Comparison of ENCODE assay signal across 13 cellular contexts in genomic region chr7:46908770-46909169, GRCh38.
A peak's percentile ranks its signal among the peaks of the same experiment; 100 is the strongest.
DNase-seq lines count a peak whose midpoint lies in the region; ATAC-seq and TF ChIP-seq lines count a peak whose summit lies in the region.
"Had no signal": no experiment of that assay in that cellular context is flagged by ENCODE, and none has a peak within 500 bp of the region (broad histone marks: within the 10 kb centered on the region; RNA-seq: fewer than 3 reads in every experiment).

No MANE protein-coding gene starts in this region.

- H3K4me3 ChIP-seq in BJ (ENCODE audit: low read depth, low read length) (no peak overlapping the region), MG63 (no peak overlapping the region), cardiac fibroblast (replicated peaks in 1 of 2; ENCODE audit: low read depth in 2 of 2, low read length in 2 of 2) (no peak overlapping the region), left lung (no peak overlapping the region), ovary (no peak overlapping the region)
- H3K4me3 ChIP-seq: suprapubic skin had no signal

- H3K4me1 ChIP-seq in left lung (no peaks in the 10 kb centered on the region), ovary (ENCODE audit: insufficient read depth) (no peaks in the 10 kb centered on the region)

- DNase-seq in BJ (ENCODE audit: low read depth) = peak; percentile 67
- peak; percentile 66 for DNase-seq in MG63
- peak; percentile 88 to 89 for DNase-seq in cardiac fibroblast (ENCODE audit: low read depth in 2 of 2)
- no peak for DNase-seq in left lung
- DNase-seq in ovary = no peak
- no peak for DNase-seq in NCI-H2196 (lab: John Stamatoyannopoulos, UW; ENCODE audit: unreplicated experiment)
- no peak for DNase-seq in NOMO-1 treated with DMSO at 0.1 percent for 48 hours (lab: John Stamatoyannopoulos, UW; ENCODE audit: unreplicated experiment)
- DNase-seq in activated CD8-positive, alpha-beta T cell treated with anti-CD3 and anti-CD28 coated beads, Interleukin-2, amount 10 ng/mL, durations not matched to agents 7 days and 5 days = no peak
- DNase-seq: amygdala; CD4-positive, CD25-positive, alpha-beta regulatory T cell; NCI-H1436 treated with DMSO at 0.1 percent for 48 hours had no signal

- no peak for TF ChIP-seq POLR2A in ovary (IDR thresholded peaks at IDR 0.05)

- H3K27ac ChIP-seq in left lung (no peak overlapping the region), ovary (no peak overlapping the region)
- H3K27ac ChIP-seq: suprapubic skin had no signal

- H3K9me3 Mint-ChIP-seq in activated CD8-positive, alpha-beta T cell treated with anti-CD3 and anti-CD28 coated beads, Interleukin-2, amount 10 ng/mL, durations not matched to agents 7 days and 5 days (ENCODE audit: insufficient read depth) = no peaks in the 10 kb centered on the region

- POLR2A ChIA-PET in BJ (lab: Charles Lee) = interaction anchor here (0.6 kb wide), 2 partner anchors 8 to 14 kb away, joined by 4 to 6 read pairs; no protein-coding TSS in a partner anchor
- POLR2A ChIA-PET in activated CD8-positive, alpha-beta T cell treated with anti-CD3 and anti-CD28 coated beads, Interleukin-2, amount 10 ng/mL, durations not matched to agents 7 days and 5 days (lab: Charles Lee) = no interaction called here

- no peaks in the 10 kb centered on the region for H3K4me1 Mint-ChIP-seq in activated CD8-positive, alpha-beta T cell treated with anti-CD3 and anti-CD28 coated beads, Interleukin-2, amount 10 ng/mL, durations not matched to agents 7 days and 5 days (ENCODE audit: low read depth)
- H3K4me1 Mint-ChIP-seq: CD4-positive, CD25-positive, alpha-beta regulatory T cell had no signal

- H3K4me3 Mint-ChIP-seq in activated CD8-positive, alpha-beta T cell treated with anti-CD3 and anti-CD28 coated beads, Interleukin-2, amount 10 ng/mL, durations not matched to agents 7 days and 5 days = no peak overlapping the region
- H3K4me3 Mint-ChIP-seq: CD4-positive, CD25-positive, alpha-beta regulatory T cell had no signal

- H3K36me3 ChIP-seq in BJ (ENCODE audit: control insufficient read depth, insufficient read depth, low read length) (no peaks in the 10 kb centered on the region), MG63 (no peaks in the 10 kb centered on the region), left lung (no peaks in the 10 kb centered on the region), ovary (no peaks in the 10 kb centered on the region)
- H3K36me3 ChIP-seq: suprapubic skin had no signal

- peak; percentile 38 for ATAC-seq in left lung
- ATAC-seq in activated CD8-positive, alpha-beta T cell treated with anti-CD3 and anti-CD28 coated beads, Interleukin-2, amount 10 ng/mL, durations not matched to agents 7 days and 5 days = no peak

- CTCF ChIA-PET in BJ (lab: Yijun Ruan, JAX) = interaction anchor here (1.1 to 2.1 kb wide), 4 partner anchors 25 to 179 kb away, joined by 3 to 8 read pairs (median 4); no protein-coding TSS in a partner anchor
- CTCF ChIA-PET in activated CD8-positive, alpha-beta T cell treated with anti-CD3 and anti-CD28 coated beads, Interleukin-2, amount 10 ng/mL, durations not matched to agents 7 days and 5 days (lab: Charles Lee) = no interaction called here

- H3K9me3 ChIP-seq in MG63 = no peaks in the 10 kb centered on the region; the same call in 1 of the 2 replicates
- peaks cover 0 to 6% of the 10 kb centered on the region in 2 donors for H3K9me3 ChIP-seq in left lung
- H3K9me3 ChIP-seq in ovary = no peaks in the 10 kb centered on the region
- H3K9me3 ChIP-seq: suprapubic skin had no signal

- no peaks in the 10 kb centered on the region for H3K36me3 Mint-ChIP-seq in activated CD8-positive, alpha-beta T cell treated with anti-CD3 and anti-CD28 coated beads, Interleukin-2, amount 10 ng/mL, durations not matched to agents 7 days and 5 days (ENCODE audit: low read depth)
- H3K36me3 Mint-ChIP-seq: CD4-positive, CD25-positive, alpha-beta regulatory T cell had no signal

- H3K27me3 ChIP-seq in BJ (ENCODE audit: control insufficient read depth, insufficient read depth, low read length) = no peaks in the 10 kb centered on the region
- H3K27me3 ChIP-seq in MG63 = no peaks in the 10 kb centered on the region
- no peaks in the 10 kb centered on the region for H3K27me3 ChIP-seq in left lung
- no peaks in the 10 kb centered on the region for H3K27me3 ChIP-seq in ovary
- H3K27me3 ChIP-seq: suprapubic skin had no signal

- no peak overlapping the region for H3K27ac Mint-ChIP-seq in activated CD8-positive, alpha-beta T cell treated with anti-CD3 and anti-CD28 coated beads, Interleukin-2, amount 10 ng/mL, durations not matched to agents 7 days and 5 days
- H3K27ac Mint-ChIP-seq: CD4-positive, CD25-positive, alpha-beta regulatory T cell; progenitor cell of endocrine pancreas had no signal

- WGBS in ovary, 3 donors = 12 to 17% (median 16%) methylated on average over 1 of the region's 1 CpG

- intact Hi-C loops in left lung (cut with DNase I) = no loop called here
- intact Hi-C loops in ovary (cut with DNase I) = no loop called here

- no peaks in the 10 kb centered on the region for H3K27me3 Mint-ChIP-seq in activated CD8-positive, alpha-beta T cell treated with anti-CD3 and anti-CD28 coated beads, Interleukin-2, amount 10 ng/mL, durations not matched to agents 7 days and 5 days (ENCODE audit: low read depth)
- H3K27me3 Mint-ChIP-seq: CD4-positive, CD25-positive, alpha-beta regulatory T cell; progenitor cell of endocrine pancreas had no signal

- no peak for TF ChIP-seq EP300 in ovary (IDR thresholded peaks at IDR 0.05)

- TF ChIP-seq CTCF in BJ (IDR thresholded peaks at IDR 0.05; ENCODE audit: insufficient read depth, low read depth, low read length) (no peak), cardiac fibroblast (IDR thresholded peaks at IDR 0.05; ENCODE audit: low read depth, low read length) (no peak), left lung (IDR thresholded peaks at IDR 0.05) (no peak), ovary (IDR thresholded peaks at IDR 0.05) (no peak)

Comparison
In these comparisons a context has a peak if more than half of its experiments do, and no peak if none do; other contexts are left out.
1. DNase-seq: peak in BJ (single experiment), MG63 (single experiment) and cardiac fibroblast (2 of 2); none in left lung (0 of 2), ovary (0 of 5), NCI-H2196 (single experiment), NOMO-1 treated with DMSO at 0.1 percent for 48 hours (single experiment) and activated CD8-positive, alpha-beta T cell treated with anti-CD3 and anti-CD28 coated beads, Interleukin-2, amount 10 ng/mL, durations not matched to agents 7 days and 5 days (single experiment).